Comparison of ENCODE assay signal across 8 cellular contexts in the genomic region with DNA sequence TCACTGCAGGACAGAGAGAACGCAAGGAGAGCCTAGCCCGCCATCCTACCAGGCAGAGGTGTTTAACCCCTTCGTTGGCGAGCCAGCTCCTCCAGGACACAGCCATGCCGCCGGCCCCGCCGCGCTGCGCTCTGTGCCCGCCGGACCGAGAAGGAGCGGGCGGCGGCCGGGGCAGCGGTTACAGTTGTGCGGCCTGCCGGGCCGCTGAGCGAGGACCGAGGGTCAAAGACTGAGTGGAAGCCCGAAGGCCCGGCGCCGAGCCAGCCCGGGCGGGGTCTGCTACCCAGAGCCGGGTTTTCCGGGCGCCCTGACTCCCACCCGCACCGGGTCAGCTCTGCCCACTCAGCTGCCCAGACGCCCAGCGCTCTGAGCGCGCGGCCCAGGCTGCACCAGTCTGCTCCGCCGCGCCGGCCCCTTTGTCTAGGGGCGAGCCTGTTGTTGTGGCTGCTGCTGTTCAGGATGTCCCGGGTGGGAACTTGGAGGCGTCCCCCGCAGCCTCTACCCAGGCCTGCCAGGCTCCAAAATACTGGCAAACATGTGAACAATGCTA. TPM values are rescaled to one million over a fixed set of nuclear protein-coding genes. Genes with fewer than 3 reads are reported as not detected.
DNase-seq lines count a peak whose midpoint lies in the region; ATAC-seq and TF ChIP-seq lines count a peak whose summit lies in the region.

A gene (minus strand): TSS at position 235 of the 550 bp plus-strand sequence. CDS start 129 bp downstream, at position 106.

- peak within 1 kb of the TSS; percentile 62 for H3K4me3 ChIP-seq in fibroblast of the aortic adventitia (ENCODE audit: low read depth, low read length)
- no peak within 1 kb of the TSS for H3K4me3 ChIP-seq in mucosa of descending colon
- H3K4me3 ChIP-seq in urinary bladder (ENCODE audit: low read depth, low read length) = peak within 1 kb of the TSS; percentile 27

- no peaks in the 10 kb centered on the region for H3K9me3 ChIP-seq in mucosa of descending colon

- H3K36me3 ChIP-seq in mucosa of descending colon (ENCODE audit: low read depth) (no peaks in the 10 kb centered on the region), urinary bladder (ENCODE audit: insufficient read depth) (no peaks in the 10 kb centered on the region)

- intact Hi-C loops in mucosa of descending colon (cut with DNase I, micrococcal nuclease) = no loop called here

- no peak within 1 kb of the TSS for H3K27ac ChIP-seq in urinary bladder (ENCODE audit: low read depth)

- WGBS in urinary bladder = 1% methylated on average over 47 of the region's 47 CpGs

- ATAC-seq in mucosa of descending colon = peak; percentile 52

- H3K4me1 ChIP-seq in mucosa of descending colon (ENCODE audit: low read depth) (no peaks in the 10 kb centered on the region), urinary bladder (ENCODE audit: insufficient read depth) (no peaks in the 10 kb centered on the region)

- DNase-seq in NCI-H82 (lab: John Stamatoyannopoulos, UW) (peak; percentile 42), NCI-H82 treated with DMSO at 0.1 percent for 48 hours (lab: John Stamatoyannopoulos, UW; ENCODE audit: unreplicated experiment) (no peak), fibroblast of the aortic adventitia (ENCODE audit: low read depth) (peak; percentile 31), mucosa of descending colon (peak in 1 of 3 donors; percentile 48), DMS114 treated with DMSO at 0.1 percent for 48 hours (lab: John Stamatoyannopoulos, UW; ENCODE audit: unreplicated experiment) (no peak), NCI-H1436 treated with DMSO at 0.1 percent for 48 hours (lab: John Stamatoyannopoulos, UW) (no peak), NCI-H526 treated with DMSO at 0.1 percent for 48 hours (lab: John Stamatoyannopoulos, UW) (no peak)

- no peak for TF ChIP-seq CTCF in fibroblast of the aortic adventitia (IDR thresholded peaks at IDR 0.05; ENCODE audit: insufficient read depth, low read length)
- no peak for TF ChIP-seq CTCF in mucosa of descending colon (IDR thresholded peaks at IDR 0.05)

RNA-seq across cellular contexts. Expression of the gene that starts here (rescaled TPM):
- 1.4 and 2.5 TPM in 2 replicates for total RNA-seq in fibroblast of the aortic adventitia (ENCODE audit: low replicate concordance)
- 1 to 10 TPM in 1 of 3 donors, under 1 TPM in 1, not detected in 1; 0.65 to 1.2 TPM for total RNA-seq in mucosa of descending colon
- total RNA-seq in urinary bladder = 5.4 TPM
- 1.1 TPM for polyA plus RNA-seq in urinary bladder

Comparison
In these comparisons a context has a peak if more than half of its experiments do, and no peak if none do; other contexts are left out.
1. DNase-seq: peak in NCI-H82 (single experiment) and fibroblast of the aortic adventitia (single experiment); none in NCI-H82 treated with DMSO at 0.1 percent for 48 hours (single experiment), DMS114 treated with DMSO at 0.1 percent for 48 hours (single experiment), NCI-H1436 treated with DMSO at 0.1 percent for 48 hours (single experiment) and NCI-H526 treated with DMSO at 0.1 percent for 48 hours (single experiment).